ENCODE assay signal across 11 cellular contexts in genomic region chrX:120269379-120270035, GRCh38. TPM values are rescaled to one million over a fixed set of nuclear protein-coding genes. Genes with fewer than 3 reads are reported as not detected.
DNase-seq lines count a peak whose midpoint lies in the region; ATAC-seq, FAIRE-seq and TF ChIP-seq lines count a peak whose summit lies in the region.
"Had no signal": no experiment of that assay in that cellular context is flagged by ENCODE, and none has a peak within 500 bp of the region (broad histone marks: within the 10 kb centered on the region; RNA-seq: fewer than 3 reads in every experiment).

No MANE protein-coding gene starts in this region.

- TF ChIP-seq CTCF in bronchial epithelial cell (IDR thresholded peaks at IDR 0.05; ENCODE audit: insufficient read depth, low read length, severe bottlenecking) (no peak), mesothelial cell of epicardium (IDR thresholded peaks at IDR 0.05; ENCODE audit: unreplicated experiment) (no peak)

- H3K27me3 ChIP-seq in bronchial epithelial cell (ENCODE audit: control insufficient read depth, insufficient read depth, low read length) = no peaks in the 10 kb centered on the region

- FAIRE-seq in GM18507 (lab: Jason Lieb, UNC) = peak; percentile 55
- FAIRE-seq in bronchial epithelial cell (lab: Jason Lieb, UNC) = no peak
- FAIRE-seq: endothelial cell of umbilical vein had no signal

- H3K27me3 Mint-ChIP-seq in mesothelial cell of epicardium (ENCODE audit: low read depth) = no peaks in the 10 kb centered on the region

- H3K4me3 Mint-ChIP-seq in mesothelial cell of epicardium = no peak overlapping the region
- H3K4me3 Mint-ChIP-seq: H9 had no signal

- H3K27ac Mint-ChIP-seq in mesothelial cell of epicardium = peak overlapping the region; percentile 53
- H3K27ac Mint-ChIP-seq: H9 had no signal

- peaks cover 15% of the 10 kb centered on the region for H3K9me3 Mint-ChIP-seq in mesothelial cell of epicardium

- H3K4me1 Mint-ChIP-seq in mesothelial cell of epicardium = peaks cover 18% of the 10 kb centered on the region

- H3K36me3 Mint-ChIP-seq in mesothelial cell of epicardium = no peaks in the 10 kb centered on the region

- DNase-seq in Ammon's horn (ENCODE audit: low spot score) (peak; percentile 21), GM18507 (ENCODE audit: extremely low spot score, insufficient read length, low read depth) (no peak), bronchial epithelial cell (ENCODE audit: low read depth) (peak; percentile 83), mesothelial cell of epicardium (ENCODE audit: low spot score in 2 of 2, unreplicated experiment in 2 of 2) (no peak)
- DNase-seq: H9, NCI-H1417 treated with DMSO at 0.1 percent for 48 hours had no signal

- H3K4me3 ChIP-seq in bronchial epithelial cell (ENCODE audit: low read depth, low read length) = no peak overlapping the region

- H3K36me3 ChIP-seq in bronchial epithelial cell (ENCODE audit: control insufficient read depth, insufficient read depth, low read length) = no peaks in the 10 kb centered on the region

- ATAC-seq in GM18867 (IDR thresholded peaks at IDR 0.05; ENCODE audit: unreplicated experiment) (no peak), HG03175 (IDR thresholded peaks at IDR 0.05; ENCODE audit: unreplicated experiment) (no peak), GM18498 (IDR thresholded peaks at IDR 0.05; ENCODE audit: unreplicated experiment) (no peak), HG02798 (IDR thresholded peaks at IDR 0.05; ENCODE audit: poor library complexity, unreplicated experiment) (no peak)

RNA-seq across cellular contexts. Expression of gene ZBTB33, which starts 18.9 kb away (rescaled TPM):
- 11.8 and 13.4 TPM in 2 replicates for total RNA-seq in bronchial epithelial cell
- 20.3 to 21.5 TPM (median 20.6 TPM) in 3 replicates for total RNA-seq in mesothelial cell of epicardium

RNA-seq across cellular contexts. Expression of gene TMEM255A, which starts 41.8 kb away (rescaled TPM):
- total RNA-seq in bronchial epithelial cell = not detected in 2 replicates
- total RNA-seq in mesothelial cell of epicardium = 1.3 to 1.8 TPM (median 1.5 TPM) in 3 replicates
- total RNA-seq: endothelial cell of umbilical vein had no signal

Comparison
In these comparisons a context has a peak if more than half of its experiments do, and no peak if none do; other contexts are left out.
1. DNase-seq: peak in Ammon's horn (single experiment) and bronchial epithelial cell (single experiment); none in GM18507 (single experiment) and mesothelial cell of epicardium (0 of 2).